Comparison of ENCODE assay signal across 13 cellular contexts in genomic region chr4:100311181-100311580, GRCh38.
DNase-seq lines count a peak whose midpoint lies in the region; ATAC-seq, FAIRE-seq and TF ChIP-seq lines count a peak whose summit lies in the region.
"Had no signal": no experiment of that assay in that cellular context is flagged by ENCODE, and none has a peak within 500 bp of the region (broad histone marks: within the 10 kb centered on the region; RNA-seq: fewer than 3 reads in every experiment).

No MANE protein-coding gene starts in this region.

- no peak for TF ChIP-seq EP300 in tibial nerve (IDR thresholded peaks at IDR 0.05)

- H2AFZ ChIP-seq in astrocyte (ENCODE audit: low read depth, low read length), result no peak overlapping the region

- H4K20me1 ChIP-seq in astrocyte (ENCODE audit: insufficient read depth, low read length), result no peaks in the 10 kb centered on the region

- no peak for FAIRE-seq in astrocyte (lab: Jason Lieb, UNC)

- no peak for DNase-seq in GM12864 (ENCODE audit: low read depth)
- peak; percentile 49 to 52 for DNase-seq in Kasumi-1 (lab: John Stamatoyannopoulos, UW)
- no peak for DNase-seq in astrocyte (ENCODE audit: low read depth)
- no peak for DNase-seq in kidney epithelial cell (ENCODE audit: low read depth)
- no peak for DNase-seq in effector memory CD4-positive, alpha-beta T cell
- DNase-seq in left lobe of liver (ENCODE audit: low spot score), result no peak
- no peak for DNase-seq in tibial nerve (ENCODE audit: low spot score in 2 of 2)
- DNase-seq: lower lobe of right lung; NCI-H1092; ovary; stimulated activated CD4-positive, alpha-beta T cell treated with anti-CD3 and anti-CD28 coated beads, Interleukin-4, amount 100 ng/mL, for 1 hour; substantia nigra had no signal

- H3K27ac ChIP-seq in astrocyte (ENCODE audit: low read depth, low read length) (no peak overlapping the region), tibial nerve (no peak overlapping the region)
- no peak overlapping the region for H3K27ac ChIP-seq in effector memory CD4-positive, alpha-beta T cell (ENCODE audit: insufficient read depth, low read length, poor library complexity, severe bottlenecking)
- H3K27ac ChIP-seq: lower lobe of right lung, ovary had no signal

- TF ChIP-seq CTCF in GM12864 (IDR thresholded peaks at IDR 0.05; ENCODE audit: low read depth, low read length, missing control alignments), result peak; percentile 26
- peak; percentile 4 for TF ChIP-seq CTCF in astrocyte (IDR thresholded peaks at IDR 0.05; ENCODE audit: insufficient read depth, low read depth, low read length)
- TF ChIP-seq CTCF in kidney epithelial cell (IDR thresholded peaks at IDR 0.05; ENCODE audit: insufficient read depth, low read length, poor library complexity, severe bottlenecking), result peak; percentile 5
- no peak for TF ChIP-seq CTCF in tibial nerve (IDR thresholded peaks at IDR 0.05)

- H3K4me3 ChIP-seq in GM12864 (ENCODE audit: low read depth, low read length) (no peak overlapping the region), astrocyte (ENCODE audit: insufficient read depth, low read depth, low read length) (no peak overlapping the region), kidney epithelial cell (ENCODE audit: low read depth, low read length) (no peak overlapping the region), tibial nerve (no peak overlapping the region)
- no peak overlapping the region for H3K4me3 ChIP-seq in effector memory CD4-positive, alpha-beta T cell (ENCODE audit: insufficient read depth, low read depth, low read length, poor library complexity, severe bottlenecking)
- H3K4me3 ChIP-seq: lower lobe of right lung, ovary had no signal

- H3K9me3 ChIP-seq in astrocyte (ENCODE audit: insufficient read depth, low read depth, low read length) (no peaks in the 10 kb centered on the region), tibial nerve (no peaks in the 10 kb centered on the region)
- no peaks in the 10 kb centered on the region for H3K9me3 ChIP-seq in effector memory CD4-positive, alpha-beta T cell (ENCODE audit: control insufficient read depth, low read length)
- H3K9me3 ChIP-seq: lower lobe of right lung, ovary had no signal

- no peaks in the 10 kb centered on the region for H3K36me3 Mint-ChIP-seq in astrocyte (ENCODE audit: low read depth, unreplicated experiment)

- no peak overlapping the region for H3K4me3 Mint-ChIP-seq in astrocyte (ENCODE audit: unreplicated experiment)

- H3K79me2 ChIP-seq in astrocyte (ENCODE audit: insufficient read depth, low read length), result no peaks in the 10 kb centered on the region

- no peak for TF ChIP-seq POLR2A in tibial nerve (IDR thresholded peaks at IDR 0.05)

- H3K36me3 ChIP-seq in astrocyte (ENCODE audit: insufficient read depth, low read length), result no peaks in the 10 kb centered on the region
- H3K36me3 ChIP-seq in kidney epithelial cell (ENCODE audit: control insufficient read depth, insufficient read depth, low read length), result no peaks in the 10 kb centered on the region
- H3K36me3 ChIP-seq in effector memory CD4-positive, alpha-beta T cell (ENCODE audit: control insufficient read depth, insufficient read depth, low read length), result no peaks in the 10 kb centered on the region
- H3K36me3 ChIP-seq in tibial nerve, result no peaks in the 10 kb centered on the region
- H3K36me3 ChIP-seq: lower lobe of right lung, ovary had no signal

- H3K9me3 Mint-ChIP-seq in astrocyte (ENCODE audit: unreplicated experiment), result no peaks in the 10 kb centered on the region

- H3K4me1 Mint-ChIP-seq in astrocyte (ENCODE audit: low read depth, unreplicated experiment), result no peaks in the 10 kb centered on the region

- no peaks in the 10 kb centered on the region for H3K27me3 Mint-ChIP-seq in astrocyte (ENCODE audit: low read depth, unreplicated experiment)

- no peak overlapping the region for H3K27ac Mint-ChIP-seq in astrocyte (ENCODE audit: unreplicated experiment)

- ATAC-seq in left lobe of liver, result no peak
- ATAC-seq in HG02678 (IDR thresholded peaks at IDR 0.05; ENCODE audit: unreplicated experiment), result no peak
- ATAC-seq: lower lobe of right lung had no signal

- H3K9ac ChIP-seq in astrocyte (ENCODE audit: low read length), result no peak overlapping the region

- H3K27me3 ChIP-seq in astrocyte (ENCODE audit: insufficient read depth, low read length) (no peaks in the 10 kb centered on the region), kidney epithelial cell (ENCODE audit: control insufficient read depth, insufficient read depth, low read length) (no peaks in the 10 kb centered on the region), tibial nerve (no peaks in the 10 kb centered on the region)
- H3K27me3 ChIP-seq in effector memory CD4-positive, alpha-beta T cell (replicated peaks; ENCODE audit: control insufficient read depth, insufficient read depth, low read length, poor library complexity, severe bottlenecking), result no peaks in the 10 kb centered on the region
- H3K27me3 ChIP-seq: ovary had no signal

- H3K4me1 ChIP-seq in astrocyte (ENCODE audit: insufficient read depth, low read length) (no peaks in the 10 kb centered on the region), tibial nerve (peaks cover 0 to 5% (median 0%) of the 10 kb centered on the region in 4 donors)
- no peaks in the 10 kb centered on the region for H3K4me1 ChIP-seq in effector memory CD4-positive, alpha-beta T cell (ENCODE audit: control insufficient read depth, insufficient read depth, low read length, poor library complexity, severe bottlenecking)
- H3K4me1 ChIP-seq: lower lobe of right lung had no signal

- no peak overlapping the region for H3K4me2 ChIP-seq in astrocyte (ENCODE audit: low read length)

- WGBS in tibial nerve, 2 donors, result 89 to 90% methylated on average over 3 of the region's 3 CpGs

Comparison
In these comparisons a context has a peak if more than half of its experiments do, and no peak if none do; other contexts are left out.
1. DNase-seq: peak in Kasumi-1 (2 of 2); none in GM12864 (single experiment), astrocyte (single experiment), kidney epithelial cell (single experiment), effector memory CD4-positive, alpha-beta T cell (0 of 3), left lobe of liver (single experiment) and tibial nerve (0 of 2).
2. CTCF ChIP-seq: peak in GM12864 (single experiment), astrocyte (single experiment) and kidney epithelial cell (single experiment); none in tibial nerve (0 of 5).